29 cellular contexts compared by ENCODE assay signal in the genomic region with DNA sequence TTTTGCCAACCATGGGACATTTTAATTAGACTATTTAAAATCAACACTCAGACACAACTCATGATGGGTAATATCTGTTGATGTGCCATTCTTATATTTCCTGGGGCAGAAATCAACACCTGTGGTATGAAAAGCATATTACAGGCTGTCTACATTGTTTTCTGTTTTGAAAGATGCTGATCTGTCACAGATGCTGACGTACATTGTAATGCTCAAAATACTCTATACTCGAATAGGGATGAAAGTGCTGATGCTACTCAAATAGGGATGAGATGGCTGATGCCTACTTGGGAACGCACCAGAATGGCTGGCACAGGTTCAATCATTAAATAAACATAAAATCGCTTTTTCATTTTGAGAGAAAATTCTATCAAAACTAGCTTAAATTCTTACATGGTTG. TPM values are rescaled to one million over a fixed set of nuclear protein-coding genes. Genes with fewer than 3 reads are reported as not detected.
"Had no signal": no experiment of that assay in that cellular context is flagged by ENCODE, and none has a peak within 500 bp of the region (broad histone marks: within the 10 kb centered on the region; RNA-seq: fewer than 3 reads in every experiment).

No MANE protein-coding gene starts in this region.

- H3K4me1 Mint-ChIP-seq: nephron progenitor cell; stimulated activated effector memory CD8-positive, alpha-beta T cell treated with anti-CD3 and anti-CD28 coated beads, Interleukin-12 subunit alpha, Interleukin-12 subunit beta, amount 100 ng/mL, for 72 hours had no signal

- H3K27me3 Mint-ChIP-seq: progenitor cell of endocrine pancreas; stimulated activated naive B cell treated with anti-CD40 and anti-IgM and Interleukin-4, amounts not matched to agents 10 μg/mL and 1 μg/mL and 100 μg/mL, for 72 hours had no signal

- H3K27ac Mint-ChIP-seq: naive thymus-derived CD8-positive, alpha-beta T cell; natural killer cell treated with Interleukin-12 subunit alpha and Interleukin-12 subunit beta and Interleukin-15 and Interleukin-18, amount 100 ng/mL, for 72 hours; nephron progenitor cell; progenitor cell of endocrine pancreas; stimulated activated effector memory CD8-positive, alpha-beta T cell treated with anti-CD3 and anti-CD28 coated beads, Interleukin-12 subunit alpha, Interleukin-12 subunit beta, amount 100 ng/mL, for 72 hours; stimulated activated naive B cell treated with anti-CD40 and anti-IgM and Interleukin-4, amounts not matched to agents 10 μg/mL and 1 μg/mL and 100 μg/mL, for 72 hours; stimulated activated naive CD8-positive, alpha-beta T cell treated with anti-CD3 and anti-CD28 coated beads, Interleukin-15, Interleukin-2, amounts not matched to agents 100 ng/mL and 50 ng/mL, for 24 hours had no signal

- H3K4me3 Mint-ChIP-seq: naive thymus-derived CD8-positive, alpha-beta T cell; natural killer cell treated with Interleukin-12 subunit alpha and Interleukin-12 subunit beta and Interleukin-15 and Interleukin-18, amount 100 ng/mL, for 72 hours; nephron progenitor cell; neural crest cell; stimulated activated effector memory CD8-positive, alpha-beta T cell treated with anti-CD3 and anti-CD28 coated beads, Interleukin-12 subunit alpha, Interleukin-12 subunit beta, amount 100 ng/mL, for 72 hours; stimulated activated naive B cell treated with anti-CD40 and anti-IgM and Interleukin-4, amounts not matched to agents 10 μg/mL and 1 μg/mL and 100 μg/mL, for 72 hours; stimulated activated naive CD8-positive, alpha-beta T cell treated with anti-CD3 and anti-CD28 coated beads, Interleukin-15, Interleukin-2, amounts not matched to agents 100 ng/mL and 50 ng/mL, for 24 hours had no signal

- H3K36me3 Mint-ChIP-seq: naive thymus-derived CD8-positive, alpha-beta T cell; natural killer cell treated with Interleukin-12 subunit alpha and Interleukin-12 subunit beta and Interleukin-15 and Interleukin-18, amount 100 ng/mL, for 72 hours; stimulated activated effector memory CD8-positive, alpha-beta T cell treated with anti-CD3 and anti-CD28 coated beads, Interleukin-12 subunit alpha, Interleukin-12 subunit beta, amount 100 ng/mL, for 72 hours; stimulated activated naive B cell treated with anti-CD40 and anti-IgM and Interleukin-4, amounts not matched to agents 10 μg/mL and 1 μg/mL and 100 μg/mL, for 72 hours had no signal

- DNase-seq: naive thymus-derived CD8-positive, alpha-beta T cell; nephron progenitor cell; nucleus accumbens; ovary; posterior cingulate gyrus; psoas muscle; right cardiac atrium; right lobe of liver; sigmoid colon; small intestine; stimulated activated CD4-positive, alpha-beta T cell treated with anti-CD3 and anti-CD28 coated beads, Interleukin-15, amount 100 ng/mL, for 24 hours; stimulated activated CD4-positive, alpha-beta T cell treated with anti-CD3 and anti-CD28 coated beads, Interleukin-2, amount 100 ng/mL, for 24 hours; stimulated activated CD4-positive, alpha-beta T cell treated with anti-CD3 and anti-CD28 coated beads, Interleukin-2, amount 100 ng/mL, for 48 hours; stimulated activated CD4-positive, alpha-beta T cell treated with anti-CD3 and anti-CD28 coated beads, Interleukin-4, amount 100 ng/mL, for 24 hours; stimulated activated naive B cell treated with anti-CD40 and anti-IgM and Interleukin-4, amounts not matched to agents 10 μg/mL and 1 μg/mL and 100 μg/mL, for 72 hours; stimulated activated naive CD4-positive, alpha-beta T cell treated with Interleukin-2 at 50 U/mL for 16 hours; stomach; thyroid gland; trophoblast cell; upper lobe of left lung had no signal

- H3K9me3 Mint-ChIP-seq: naive thymus-derived CD8-positive, alpha-beta T cell; natural killer cell treated with Interleukin-12 subunit alpha and Interleukin-12 subunit beta and Interleukin-15 and Interleukin-18, amount 100 ng/mL, for 72 hours; nephron progenitor cell; stimulated activated effector memory CD8-positive, alpha-beta T cell treated with anti-CD3 and anti-CD28 coated beads, Interleukin-12 subunit alpha, Interleukin-12 subunit beta, amount 100 ng/mL, for 72 hours; stimulated activated naive CD8-positive, alpha-beta T cell treated with anti-CD3 and anti-CD28 coated beads, Interleukin-15, Interleukin-2, amounts not matched to agents 100 ng/mL and 50 ng/mL, for 24 hours had no signal

RNA-seq across cellular contexts. Expression of gene TMEFF2, which starts 41.2 kb away (rescaled TPM):
- total RNA-seq: naive thymus-derived CD8-positive, alpha-beta T cell; natural killer cell treated with Interleukin-12 subunit alpha and Interleukin-12 subunit beta and Interleukin-15 and Interleukin-18, amount 100 ng/mL, for 72 hours; omental fat pad; renal cortical epithelial cell; right lobe of liver; tibial nerve; vagina had no signal
